Comparison of ENCODE assay signal across 7 cellular contexts in genomic region chr6:167350731-167351655, GRCh38. TPM values are rescaled to one million over a fixed set of nuclear protein-coding genes. Genes with fewer than 3 reads are reported as not detected.
DNase-seq lines count a peak whose midpoint lies in the region; ATAC-seq, FAIRE-seq and TF ChIP-seq lines count a peak whose summit lies in the region.

No MANE protein-coding gene starts in this region.

- TF ChIP-seq CTCF in H1 (IDR thresholded peaks at IDR 0.05; ENCODE audit: control extremely low read depth in 1 of 3, insufficient read depth in 1 of 3, low read depth in 1 of 3, low read length in 3 of 3), result peak; percentile 86 to 98 (median 88)
- peak; percentile 86 for TF ChIP-seq CTCF in mucosa of descending colon (IDR thresholded peaks at IDR 0.05)

- no peak overlapping the region for H4K5ac ChIP-seq in H1 (ENCODE audit: insufficient read length, low read depth, low read length)

- H3K14ac ChIP-seq in H1 (ENCODE audit: insufficient read length), result no peak overlapping the region

- no peak overlapping the region for H3K23ac ChIP-seq in H1 (ENCODE audit: insufficient read length)

- H3K9ac ChIP-seq in H1 (replicated peaks in 1 of 4; ENCODE audit: extremely low read depth in 1 of 4, low read depth in 3 of 4, low read length in 3 of 4), result peak overlapping the region in 3 of 4 experiments; percentile 13 to 54 (median 31); a peak in 4 of 7 replicates

- 0 out of 2 replicates have a peak overlapping the region, but pooled peaks have one; percentile 19 for H2BK20ac ChIP-seq in H1 (ENCODE audit: low read length)

- peak overlapping the region; percentile 40; the same call in 1 of the 2 replicates for H2BK15ac ChIP-seq in H1 (ENCODE audit: low read length)

- H3K4me2 ChIP-seq in H1 (ENCODE audit: insufficient read depth in 1 of 2, low read depth in 2 of 2, low read length in 2 of 2), result peak overlapping the region; percentile 77 to 84

- TF ChIP-seq POLR2A in H1 (IDR thresholded peaks at IDR 0.05; ENCODE audit: control extremely low read depth in 1 of 2, low read depth in 2 of 2, low read length in 2 of 2), result peak in 1 of 2 experiments; percentile 35; a peak in 1 of 3 replicates

- TF ChIP-seq RAD21 in H1 (IDR thresholded peaks at IDR 0.05 in 1 of 2, conservative IDR thresholded peaks at IDR 0.05 in 1 of 2; ENCODE audit: low read depth in 2 of 2, low read length in 2 of 2), result peak; percentile 73 to 80

- H2BK12ac ChIP-seq in H1 (ENCODE audit: low read depth, low read length), result peak overlapping the region; percentile 89; the same call in 1 of the 2 replicates

- H2BK120ac ChIP-seq in H1 (replicated peaks; ENCODE audit: low read depth, low read length), result no peak overlapping the region

- peak; percentile 60 for ATAC-seq in GM18499 (IDR thresholded peaks at IDR 0.05; ENCODE audit: insufficient read depth, unreplicated experiment)
- ATAC-seq in HG02884 (IDR thresholded peaks at IDR 0.05; ENCODE audit: unreplicated experiment), result peak; percentile 57
- ATAC-seq in mucosa of descending colon, result peak; percentile 95

- peak overlapping the region; percentile 84; the same call in 1 of the 2 replicates for H4K8ac ChIP-seq in H1 (ENCODE audit: extremely low read depth, insufficient read depth, low read length)

- no peaks in the 10 kb centered on the region for H3K79me1 ChIP-seq in H1 (ENCODE audit: low read depth, low read length)

- H3K36me3 ChIP-seq in H1 (ENCODE audit: control insufficient read depth in 2 of 4, insufficient read depth in 4 of 4, low read length in 3 of 4), result no peaks in the 10 kb centered on the region
- H3K36me3 ChIP-seq in mucosa of descending colon (ENCODE audit: low read depth), result no peaks in the 10 kb centered on the region

- no peak overlapping the region for H3K4ac ChIP-seq in H1 (replicated peaks; ENCODE audit: insufficient read length, low read depth, low read length)

- no peak overlapping the region for H2AK5ac ChIP-seq in H1 (ENCODE audit: low read depth, low read length)

- CTCF ChIA-PET in H1 (lab: Charles Lee; ENCODE audit: partially characterized antibody), result interaction anchor here (0.7 to 3.0 kb wide), 40 partner anchors 9 to 617 kb away, joined by 3 to 20 read pairs (median 4); partner anchors contain the start of gene UNC93A

- H2AFZ ChIP-seq in H1 (ENCODE audit: low read length), result no peak overlapping the region; the same call in 1 of the 2 replicates

- H3K4me1 ChIP-seq in H1 (replicated peaks in 1 of 4; ENCODE audit: control insufficient read depth in 3 of 4, insufficient read depth in 4 of 4, low read length in 3 of 4), result peaks cover 0 to 3% (median 0%) of the 10 kb centered on the region in 4 experiments; a peak in 2 of 7 replicates
- H3K4me1 ChIP-seq in mucosa of descending colon (ENCODE audit: low read depth), result peaks cover 11% of the 10 kb centered on the region

- no peak overlapping the region; the same call in 1 of the 2 replicates for H2BK5ac ChIP-seq in H1 (ENCODE audit: low read depth, low read length)

- no peaks in the 10 kb centered on the region for H4K20me1 ChIP-seq in H1 (replicated peaks in 1 of 2; ENCODE audit: control insufficient read depth in 1 of 2, insufficient read depth in 2 of 2, low read length in 2 of 2)

- peaks cover 8% of the 10 kb centered on the region; the same call in 1 of the 2 replicates for H3K23me2 ChIP-seq in H1 (ENCODE audit: low read depth, low read length)

- peak overlapping the region; percentile 79 for H4K91ac ChIP-seq in H1 (replicated peaks; ENCODE audit: insufficient read length, low read length)

- H3K9me3 ChIP-seq in H1 (ENCODE audit: insufficient read depth in 2 of 2, low read depth in 1 of 2, low read length in 1 of 2) (peaks cover 2 to 4% of the 10 kb centered on the region in 2 experiments; a peak in 2 of 4 replicates), mucosa of descending colon (peaks cover 3% of the 10 kb centered on the region)

- intact Hi-C loops in mucosa of descending colon (cut with DNase I, micrococcal nuclease), result no loop called here

- peak; percentile 85 for DNase-seq in NCI-H2171 treated with DMSO at 0.1 percent for 48 hours (lab: John Stamatoyannopoulos, UW)
- peak; percentile 34 to 64 for DNase-seq in activated CD8-positive, alpha-beta memory T cell treated with anti-CD3 and anti-CD28 coated beads for 1 hour (ENCODE audit: extremely low read depth in 1 of 2, low read depth in 1 of 2)
- DNase-seq in H1 (ENCODE audit: low read depth in 1 of 2, low spot score in 2 of 2), result peak; percentile 89 to 99
- peak; percentile 83 to 93 (median 90) for DNase-seq in mucosa of descending colon
- DNase-seq in stimulated activated CD8-positive, alpha-beta memory T cell treated with anti-CD3 and anti-CD28 coated beads, Interleukin-2, amount 100 ng/mL, for 48 hours (ENCODE audit: low read depth in 2 of 2), result peak; percentile 79 to 82

- whole genome bisulfite sequencing in H1 (ENCODE audit: extremely low coverage in 1 of 2, insufficient coverage in 1 of 2, insufficient read length in 1 of 2, insufficient replicate concordance in 2 of 2, low coverage in 1 of 2, low lambda C conversion rate in 2 of 2, missing lambda C conversion rate in 1 of 2), 2 experiments, result 3% methylated on average over 54 of the region's 62 CpGs; no CpG with 5 or more reads in 1 of the 2 experiments

- no peak overlapping the region for H3K27ac ChIP-seq in H1 (ENCODE audit: low read depth, low read length)

- H3K18ac ChIP-seq in H1 (ENCODE audit: extremely low read depth, low read length), result peak overlapping the region; percentile 62; the same call in 1 of the 2 replicates

- peak; percentile 95 for FAIRE-seq in H1 (lab: Jason Lieb, UNC)

- peaks cover 5 to 22% (median 18%) of the 10 kb centered on the region in 4 experiments for H3K27me3 ChIP-seq in H1 (replicated peaks in 1 of 4; ENCODE audit: control insufficient read depth in 3 of 4, extremely low read depth in 1 of 4, insufficient read depth in 3 of 4, low read length in 3 of 4)

- no peaks in the 10 kb centered on the region for H3K79me2 ChIP-seq in H1 (ENCODE audit: control insufficient read depth in 1 of 2, insufficient read depth in 2 of 2, low read length in 2 of 2)

- POLR2A ChIA-PET in H1 (lab: Charles Lee; ENCODE audit: partially characterized antibody), result interaction anchor here (1.0 to 1.4 kb wide), 3 partner anchors 10 to 118 kb away, joined by 3 read pairs; no protein-coding TSS in a partner anchor

- H3K4me3 ChIP-seq in H1 (ENCODE audit: extremely low read depth in 1 of 4, insufficient read depth in 2 of 4, low read depth in 3 of 4, low read length in 4 of 4) (peak overlapping the region; percentile 30 to 57 (median 43)), mucosa of descending colon (no peak overlapping the region)

- H3K56ac ChIP-seq in H1 (replicated peaks; ENCODE audit: insufficient read length, low read depth, low read length), result no peak overlapping the region

- peak; percentile 28 to 65; a peak in 2 of 3 replicates for TF ChIP-seq EP300 in H1 (IDR thresholded peaks at IDR 0.05; ENCODE audit: borderline replicate concordance in 1 of 2, low read depth in 2 of 2, low read length in 2 of 2)

TF ChIP-seq in H1, 55 proteins besides CTCF, POLR2A, EP300 and RAD21 (continues in another document):
- TF ChIP-seq TAF7 (optimal IDR thresholded peaks at IDR 0.05; ENCODE audit: borderline replicate concordance, low read depth, low read length) (peak; percentile 50), CREB1 (IDR thresholded peaks at IDR 0.05) (peak; percentile 55; the same call in 1 of the 2 replicates), TCF12 (IDR thresholded peaks at IDR 0.05; ENCODE audit: low read depth, low read length) (0 out of 2 replicates have a peak, but pooled peaks have one; percentile 11), KDM5A (IDR thresholded peaks at IDR 0.05; ENCODE audit: low read length) (no peak), JUND (IDR thresholded peaks at IDR 0.05; ENCODE audit: low read length) (peak; percentile 29; the same call in 1 of the 2 replicates), CTBP2 (IDR thresholded peaks at IDR 0.05; ENCODE audit: borderline replicate concordance, insufficient read depth, insufficient read length, low read length) (no peak), RFX5 (IDR thresholded peaks at IDR 0.05; ENCODE audit: borderline replicate concordance, low read depth, low read length) (no peak), SUZ12 (IDR thresholded peaks at IDR 0.05; ENCODE audit: low read length) (peak; percentile 45; the same call in 1 of the 2 replicates), HDAC2 (IDR thresholded peaks at IDR 0.05; ENCODE audit: borderline replicate concordance in 1 of 2, low read depth in 2 of 2, low read length in 2 of 2) (0 out of 4 replicates have a peak, but pooled peaks of 1 of the 2 experiments have one; percentile 23), KDM4A (IDR thresholded peaks at IDR 0.05; ENCODE audit: low read depth, low read length, severe bottlenecking) (peak; percentile 83), NRF1 (IDR thresholded peaks at IDR 0.05; ENCODE audit: low read depth, low read length) (no peak), YY1 (IDR thresholded peaks at IDR 0.05; ENCODE audit: low read depth, low read length) (0 out of 2 replicates have a peak, but pooled peaks have one; percentile 7), SIN3A (conservative IDR thresholded peaks at IDR 0.05 in 1 of 2, IDR thresholded peaks at IDR 0.05 in 1 of 2; ENCODE audit: low read depth in 1 of 2, low read length in 2 of 2) (peak in 1 of 2 experiments; percentile 92; a peak in 2 of 4 replicates)

RNA-seq across cellular contexts. Expression of gene TTLL2, which starts 26.1 kb away (rescaled TPM):
- not detected in 2 replicates for total RNA-seq in H1 (2021; fragmentation: NEBNext Ultra II Directional; extraction: Animal tissue kit (Norgen Biotek cat#: 25700))
- not detected in 2 replicates for polyA plus RNA-seq in H1 (2011; rRNA removed)
- polyA plus RNA-seq in H1 (2011; cell fraction: cytosol; rRNA removed), result not detected
- not detected for polyA plus RNA-seq in H1 (2011; cell fraction: nucleus; rRNA removed)
- 0.31 to 0.41 TPM (median 0.38 TPM) in 4 replicates for polyA plus RNA-seq in H1 (2012, experiment 1 of 2)
- not detected for polyA plus RNA-seq in H1 (2012, experiment 2 of 2)
- polyA plus RNA-seq in H1 (2013, experiment 1 of 2), result not detected
- not detected for polyA plus RNA-seq in H1 (2013, experiment 2 of 2)
- polyA minus RNA-seq in H1 (2011; rRNA and poly(A)+ RNA removed), result not detected in 2 replicates
- polyA minus RNA-seq in H1 (2011; cell fraction: cytosol; rRNA and poly(A)+ RNA removed), result not detected
- polyA minus RNA-seq in H1 (2011; cell fraction: nucleus; rRNA and poly(A)+ RNA removed), result not detected
- total RNA-seq in mucosa of descending colon, result not detected

RNA-seq across cellular contexts. Expression of gene UNC93A, which starts 59.9 kb away (rescaled TPM):
- total RNA-seq in H1 (2021; fragmentation: NEBNext Ultra II Directional; extraction: Animal tissue kit (Norgen Biotek cat#: 25700)), result not detected in 2 replicates
- 0.31 and 0.39 TPM in 2 replicates for polyA plus RNA-seq in H1 (2011; rRNA removed)
- polyA plus RNA-seq in H1 (2011; cell fraction: cytosol; rRNA removed), result 0.67 TPM
- 0.47 TPM for polyA plus RNA-seq in H1 (2011; cell fraction: nucleus; rRNA removed)
- polyA plus RNA-seq in H1 (2012, experiment 1 of 2), result 0.16 to 0.58 TPM (median 0.23 TPM) in 4 replicates
- polyA plus RNA-seq in H1 (2012, experiment 2 of 2), result 0.20 TPM
- polyA plus RNA-seq in H1 (2013, experiment 1 of 2), result 0.12 TPM
- polyA plus RNA-seq in H1 (2013, experiment 2 of 2), result 0.07 TPM
- not detected in 2 replicates for polyA minus RNA-seq in H1 (2011; rRNA and poly(A)+ RNA removed)
- not detected for polyA minus RNA-seq in H1 (2011; cell fraction: cytosol; rRNA and poly(A)+ RNA removed)
- not detected for polyA minus RNA-seq in H1 (2011; cell fraction: nucleus; rRNA and poly(A)+ RNA removed)
- 1 to 10 TPM in 1 of 3 donors, not detected in 2; 2.1 TPM for total RNA-seq in mucosa of descending colon
